ENCODE assay signal across 8 cellular contexts in genomic region chr19:40750285-40751064, GRCh38. TPM values are rescaled to one million over a fixed set of nuclear protein-coding genes. Genes with fewer than 3 reads are reported as not detected.
DNase-seq lines count a peak whose midpoint lies in the region; ATAC-seq and TF ChIP-seq lines count a peak whose summit lies in the region.

TSS of gene ACTMAP (minus strand) at chr19:40750477. CDS start at chr19:40749803, 674 bp downstream.

- H3K27ac Mint-ChIP-seq in WTC11 (peak within 1 kb of the TSS; percentile 100), immature natural killer cell (peak within 1 kb of the TSS; percentile 93 to 98 (median 96))

- H3K4me3 ChIP-seq in AG04450 (ENCODE audit: low read depth, low read length): peak within 1 kb of the TSS; percentile 94

- H3K36me3 Mint-ChIP-seq in WTC11: peaks cover 32% of the 10 kb centered on the region
- H3K36me3 Mint-ChIP-seq in immature natural killer cell: peaks cover 0 to 4% (median 0%) of the 10 kb centered on the region in 3 donors

- CTCF ChIA-PET in AG04450 (lab: Charles Lee) (interaction anchor here (0.8 to 1.7 kb wide), 2 partner anchors 87 to 116 kb away, joined by 3 to 7 read pairs; no protein-coding TSS in a partner anchor), WTC11 (lab: Charles Lee) (interaction anchor here (0.5 to 2.5 kb wide), 12 partner anchors 28 to 512 kb away, joined by 3 to 13 read pairs (median 6); partner anchors contain the start of genes COQ8B, EGLN2, ITPKC and RAB4B)

- no peaks in the 10 kb centered on the region for H3K9me3 ChIP-seq in AG04450 (ENCODE audit: control insufficient read depth, insufficient read depth, low read length)

- peak within 1 kb of the TSS; percentile 99 for H3K4me3 Mint-ChIP-seq in WTC11
- H3K4me3 Mint-ChIP-seq in immature natural killer cell: peak within 1 kb of the TSS; percentile 93 to 99 (median 96)

- H3K9me3 Mint-ChIP-seq in WTC11 (no peaks in the 10 kb centered on the region), immature natural killer cell (no peaks in the 10 kb centered on the region)

- no peaks in the 10 kb centered on the region for H3K27me3 ChIP-seq in AG04450 (ENCODE audit: control insufficient read depth, insufficient read depth, low read length)

- TF ChIP-seq CTCF in AG04450 (IDR thresholded peaks at IDR 0.05; ENCODE audit: low read depth, low read length): no peak
- TF ChIP-seq CTCF in WTC11 (IDR thresholded peaks at IDR 0.05): no peak

- peak; percentile 100 for DNase-seq in AG04450 (ENCODE audit: low read depth, low spot score)
- DNase-seq in NCI-H226: peak; percentile 98
- peak; percentile 99 for DNase-seq in WTC11 (ENCODE audit: low spot score)
- peak; percentile 98 to 100 (median 100) for DNase-seq in caudate nucleus (lab: John Stamatoyannopoulos, UW)
- DNase-seq in immature natural killer cell: peak; percentile 100
- DNase-seq in smooth muscle cell of the brain vasculature (ENCODE audit: low read depth, low spot score): peak; percentile 99

- ATAC-seq in GM18909 (IDR thresholded peaks at IDR 0.05; ENCODE audit: poor library complexity, unreplicated experiment) (peak; percentile 86), HG03175 (IDR thresholded peaks at IDR 0.05; ENCODE audit: unreplicated experiment) (peak; percentile 88), WTC11 (peak; percentile 93)

- POLR2A ChIA-PET in AG04450 (lab: Yijun Ruan, JAX): interaction anchor here (0.6 to 1.8 kb wide), 9 partner anchors 9 to 105 kb away, joined by 3 to 28 read pairs (median 9); partner anchors contain the start of genes COQ8B, EGLN2, ITPKC and NUMBL
- POLR2A ChIA-PET in WTC11 (lab: Charles Lee): interaction anchor here (0.5 to 2.5 kb wide), 11 partner anchors 9 to 512 kb away, joined by 3 to 34 read pairs (median 3); partner anchors contain the start of genes COQ8B, EGLN2, ITPKC and NUMBL

- H3K4me1 Mint-ChIP-seq in WTC11 (peaks cover 37% of the 10 kb centered on the region), immature natural killer cell (peaks cover 47 to 51% of the 10 kb centered on the region in 2 donors)

- H3K27me3 Mint-ChIP-seq in WTC11 (ENCODE audit: low read depth) (no peaks in the 10 kb centered on the region), immature natural killer cell (ENCODE audit: low read depth in 3 of 3) (peaks cover 11 to 17% (median 14%) of the 10 kb centered on the region in 3 donors)

- H3K27ac ChIP-seq in AG04450 (ENCODE audit: low read depth, low read length) (peak within 1 kb of the TSS; percentile 96), caudate nucleus (ENCODE audit: low read depth, low read length) (peak within 1 kb of the TSS; percentile 96)

TF ChIP-seq in WTC11, 78 proteins besides CTCF, POLR2A, EP300 and RAD21 (continues in another document):
- TF ChIP-seq ELF4 (CRISPR knock-in tag; IDR thresholded peaks at IDR 0.05; ENCODE audit: low read depth): no peak
- peak; percentile 88 for TF ChIP-seq MAX (CRISPR knock-in tag; IDR thresholded peaks at IDR 0.05)
- no peak; the same call in 1 of the 2 replicates for TF ChIP-seq NFE2L1 (CRISPR knock-in tag; IDR thresholded peaks at IDR 0.05)
- TF ChIP-seq ZNF263 (CRISPR knock-in tag; IDR thresholded peaks at IDR 0.05; ENCODE audit: low read depth): no peak
- TF ChIP-seq ESRRA (CRISPR knock-in tag; IDR thresholded peaks at IDR 0.05; ENCODE audit: borderline replicate concordance): peak; percentile 69; the same call in 1 of the 2 replicates
- TF ChIP-seq ATF6 (CRISPR knock-in tag; IDR thresholded peaks at IDR 0.05): no peak
- no peak for TF ChIP-seq CBFB (CRISPR knock-in tag; IDR thresholded peaks at IDR 0.05; ENCODE audit: low read depth)
- TF ChIP-seq ZNF425 (CRISPR knock-in tag; conservative IDR thresholded peaks at IDR 0.05): no peak
- peak; percentile 33; the same call in 1 of the 2 replicates for TF ChIP-seq NR2C2 (CRISPR knock-in tag; IDR thresholded peaks at IDR 0.05)
- no peak for TF ChIP-seq ZMAT4 (CRISPR knock-in tag; IDR thresholded peaks at IDR 0.05)
- TF ChIP-seq NFYB (CRISPR knock-in tag; conservative IDR thresholded peaks at IDR 0.05; ENCODE audit: low read depth): peak; percentile 78
- TF ChIP-seq TP53 (CRISPR knock-in tag; IDR thresholded peaks at IDR 0.05): no peak
- TF ChIP-seq TCF7 (CRISPR knock-in tag; IDR thresholded peaks at IDR 0.05; ENCODE audit: low read depth): no peak
- 0 out of 2 replicates have a peak, but pooled peaks have one; percentile 23 for TF ChIP-seq FOXP1 (CRISPR knock-in tag; IDR thresholded peaks at IDR 0.05; ENCODE audit: borderline replicate concordance)
- peak; percentile 52; the same call in 1 of the 2 replicates for TF ChIP-seq E2F4 (CRISPR knock-in tag; IDR thresholded peaks at IDR 0.05; ENCODE audit: borderline replicate concordance, low read depth)
- TF ChIP-seq, protein P1, sequence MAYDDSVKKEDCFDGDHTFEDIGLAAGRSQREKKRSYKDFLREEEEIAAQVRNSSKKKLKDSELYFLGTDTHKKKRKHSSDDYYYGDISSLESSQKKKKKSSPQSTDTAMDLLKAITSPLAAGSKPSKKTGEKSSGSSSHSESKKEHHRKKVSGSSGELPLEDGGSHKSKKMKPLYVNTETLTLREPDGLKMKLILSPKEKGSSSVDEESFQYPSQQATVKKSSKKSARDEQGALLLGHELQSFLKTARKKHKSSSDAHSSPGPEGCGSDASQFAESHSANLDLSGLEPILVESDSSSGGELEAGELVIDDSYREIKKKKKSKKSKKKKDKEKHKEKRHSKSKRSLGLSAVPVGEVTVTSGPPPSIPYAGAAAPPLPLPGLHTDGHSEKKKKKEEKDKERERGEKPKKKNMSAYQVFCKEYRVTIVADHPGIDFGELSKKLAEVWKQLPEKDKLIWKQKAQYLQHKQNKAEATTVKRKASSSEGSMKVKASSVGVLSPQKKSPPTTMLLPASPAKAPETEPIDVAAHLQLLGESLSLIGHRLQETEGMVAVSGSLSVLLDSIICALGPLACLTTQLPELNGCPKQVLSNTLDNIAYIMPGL (CRISPR knock-in tag; IDR thresholded peaks at IDR 0.05): 0 out of 2 replicates have a peak, but pooled peaks have one; percentile 18
- peak; percentile 77; the same call in 1 of the 2 replicates for TF ChIP-seq CREM (CRISPR knock-in tag; IDR thresholded peaks at IDR 0.05)

RNA-seq across cellular contexts. Expression of gene ACTMAP, which starts in this region (rescaled TPM):
- polyA plus RNA-seq in AG04450 (2011; rRNA removed) (2.9 and 4.5 TPM in 2 replicates), immature natural killer cell (1 to 10 TPM in 2 of 3 donors, not detected in 1; 3.1 to 6.2 TPM)
- polyA minus RNA-seq in AG04450 (2011; rRNA and poly(A)+ RNA removed): 5.5 and 7.5 TPM in 2 replicates
- 29.6 to 42.4 TPM (median 40.2 TPM) in 3 replicates for total RNA-seq in WTC11 (2021)

Comparison
In these comparisons a context has a peak if more than half of its experiments do, and no peak if none do; other contexts are left out.
1. Peak in every context shown above with its lines: DNase-seq, ATAC-seq, H3K4me3 ChIP-seq and H3K27ac ChIP-seq.